In the genomic region with DNA sequence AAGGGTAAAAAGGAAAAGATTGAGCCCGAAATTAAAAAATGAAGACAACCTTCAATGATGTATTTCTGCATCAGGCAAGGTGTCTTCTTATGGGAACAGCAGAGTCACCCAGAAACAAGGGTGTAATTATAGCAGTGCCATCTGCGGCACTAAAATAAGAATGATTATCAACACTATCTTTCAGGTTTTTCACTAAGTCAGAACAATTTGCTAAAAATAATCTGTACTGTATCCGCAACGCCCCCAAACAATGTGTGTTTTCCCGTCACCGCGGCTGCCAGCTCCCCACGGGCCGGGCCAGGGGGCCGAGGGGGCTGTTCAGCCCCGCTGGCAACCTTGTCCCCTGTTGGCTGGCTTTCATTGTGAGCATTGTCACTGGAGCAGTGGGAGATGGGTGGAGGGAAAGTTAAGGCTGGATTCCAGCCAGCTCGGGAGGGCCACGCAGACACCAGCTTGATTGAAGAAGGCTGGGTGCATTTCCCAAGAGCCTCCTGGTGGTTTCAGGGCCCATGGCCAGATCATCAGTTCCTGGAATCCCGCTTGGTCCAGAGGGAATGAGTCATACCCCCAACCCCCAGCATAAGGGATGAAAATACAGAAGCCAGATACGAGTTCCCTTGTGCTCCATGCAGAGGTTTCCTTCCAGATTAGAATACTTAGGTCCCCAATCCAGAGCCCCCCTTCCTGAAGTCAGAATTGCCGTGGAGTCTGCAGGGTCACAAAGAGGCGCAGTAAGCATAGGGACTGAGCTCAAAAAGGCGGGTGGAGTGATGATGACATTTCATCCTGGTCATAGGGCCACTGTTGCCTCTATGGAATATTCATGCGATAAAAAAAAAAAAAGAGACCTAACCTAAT, we compare ENCODE assay signal across 1 cellular context.
TF ChIP-seq lines count a peak whose summit lies in the region.

No MANE protein-coding gene starts in this region.

TF ChIP-seq in HepG2, 621 proteins besides CTCF, POLR2A, EP300 and RAD21 (continued from another document):
- TF ChIP-seq CSRNP2 (CRISPR knock-in tag; conservative IDR thresholded peaks at IDR 0.05; ENCODE audit: low read depth) (no peak), SRY (CRISPR knock-in tag; IDR thresholded peaks at IDR 0.05) (no peak), PHF21A (CRISPR knock-in tag; IDR thresholded peaks at IDR 0.05) (0 out of 2 replicates have a peak, but pooled peaks have one; percentile 31), POGZ (CRISPR knock-in tag; IDR thresholded peaks at IDR 0.05) (no peak)
- TF ChIP-seq, protein P1, sequence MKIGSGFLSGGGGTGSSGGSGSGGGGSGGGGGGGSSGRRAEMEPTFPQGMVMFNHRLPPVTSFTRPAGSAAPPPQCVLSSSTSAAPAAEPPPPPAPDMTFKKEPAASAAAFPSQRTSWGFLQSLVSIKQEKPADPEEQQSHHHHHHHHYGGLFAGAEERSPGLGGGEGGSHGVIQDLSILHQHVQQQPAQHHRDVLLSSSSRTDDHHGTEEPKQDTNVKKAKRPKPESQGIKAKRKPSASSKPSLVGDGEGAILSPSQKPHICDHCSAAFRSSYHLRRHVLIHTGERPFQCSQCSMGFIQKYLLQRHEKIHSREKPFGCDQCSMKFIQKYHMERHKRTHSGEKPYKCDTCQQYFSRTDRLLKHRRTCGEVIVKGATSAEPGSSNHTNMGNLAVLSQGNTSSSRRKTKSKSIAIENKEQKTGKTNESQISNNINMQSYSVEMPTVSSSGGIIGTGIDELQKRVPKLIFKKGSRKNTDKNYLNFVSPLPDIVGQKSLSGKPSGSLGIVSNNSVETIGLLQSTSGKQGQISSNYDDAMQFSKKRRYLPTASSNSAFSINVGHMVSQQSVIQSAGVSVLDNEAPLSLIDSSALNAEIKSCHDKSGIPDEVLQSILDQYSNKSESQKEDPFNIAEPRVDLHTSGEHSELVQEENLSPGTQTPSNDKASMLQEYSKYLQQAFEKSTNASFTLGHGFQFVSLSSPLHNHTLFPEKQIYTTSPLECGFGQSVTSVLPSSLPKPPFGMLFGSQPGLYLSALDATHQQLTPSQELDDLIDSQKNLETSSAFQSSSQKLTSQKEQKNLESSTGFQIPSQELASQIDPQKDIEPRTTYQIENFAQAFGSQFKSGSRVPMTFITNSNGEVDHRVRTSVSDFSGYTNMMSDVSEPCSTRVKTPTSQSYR (CRISPR knock-in tag; IDR thresholded peaks at IDR 0.05; ENCODE audit: borderline replicate concordance) = peak; percentile 47; the same call in 1 of the 2 replicates
TF ChIP-seq in HepG2: peak in this region for 30.
